1 cellular context compared by ENCODE assay signal in the genomic region with DNA sequence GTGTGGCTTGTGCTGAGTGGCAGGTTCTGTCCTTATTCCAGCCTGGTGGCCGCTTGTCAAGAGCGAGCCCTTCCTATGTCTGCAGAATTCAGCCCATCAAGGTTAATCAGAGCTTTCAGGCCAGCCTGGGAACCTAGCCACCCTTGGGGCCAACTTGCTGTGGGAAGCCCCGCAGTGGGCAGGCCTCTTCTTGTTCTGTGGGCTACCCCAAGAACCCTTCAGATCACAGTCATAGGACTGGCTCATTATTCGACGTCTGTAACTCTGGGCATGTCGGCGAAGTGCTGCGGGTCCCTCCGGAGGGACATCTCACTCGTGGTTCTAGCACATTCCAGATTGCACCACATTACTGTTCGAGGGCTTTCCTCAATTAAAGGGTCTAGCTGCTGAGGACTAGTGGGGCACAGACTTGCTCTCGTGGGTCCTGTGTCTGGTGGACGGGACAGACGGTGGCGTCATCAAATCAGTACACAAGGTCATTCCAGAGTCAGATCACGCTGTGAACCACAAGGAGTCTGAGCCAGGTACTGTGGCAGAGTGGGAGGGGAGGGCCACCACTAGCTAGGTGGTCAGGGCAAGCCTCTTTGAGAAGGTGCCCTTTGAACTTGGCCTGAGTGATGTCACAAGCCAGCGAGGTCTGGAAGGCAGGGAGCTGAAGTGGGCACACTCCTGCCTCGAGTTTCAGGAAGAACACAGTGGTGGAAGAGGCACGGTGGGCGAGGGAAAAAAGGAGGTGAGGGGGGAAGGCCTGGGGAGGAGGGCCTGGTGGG.
TF ChIP-seq lines count a peak whose summit lies in the region.

No MANE protein-coding gene starts in this region.

TF ChIP-seq in liver, 16 proteins besides CTCF, POLR2A, EP300 and RAD21:
- TF ChIP-seq REST (IDR thresholded peaks at IDR 0.05) (no peak), EGR1 (IDR thresholded peaks at IDR 0.05; ENCODE audit: low read depth in 2 of 2) (no peak), HNF4A (conservative IDR thresholded peaks at IDR 0.05) (peak; percentile 50 to 54), FOXA2 (IDR thresholded peaks at IDR 0.05) (peak; percentile 23), ATF3 (IDR thresholded peaks at IDR 0.05) (no peak), FOXA1 (IDR thresholded peaks at IDR 0.05) (no peak), GABPA (IDR thresholded peaks at IDR 0.05 in 1 of 2, conservative IDR thresholded peaks at IDR 0.05 in 1 of 2) (no peak), SP1 (IDR thresholded peaks at IDR 0.05) (peak; percentile 21), MAX (IDR thresholded peaks at IDR 0.05) (no peak), NR2F2 (IDR thresholded peaks at IDR 0.05) (no peak), HNF4G (IDR thresholded peaks at IDR 0.05) (peak; percentile 6), TAF1 (conservative IDR thresholded peaks at IDR 0.05) (no peak), RXRA (IDR thresholded peaks at IDR 0.05) (peak; percentile 22 to 56), JUND (IDR thresholded peaks at IDR 0.05) (peak; percentile 14 to 17), YY1 (IDR thresholded peaks at IDR 0.05) (no peak)
- TF ChIP-seq, protein P1, sequence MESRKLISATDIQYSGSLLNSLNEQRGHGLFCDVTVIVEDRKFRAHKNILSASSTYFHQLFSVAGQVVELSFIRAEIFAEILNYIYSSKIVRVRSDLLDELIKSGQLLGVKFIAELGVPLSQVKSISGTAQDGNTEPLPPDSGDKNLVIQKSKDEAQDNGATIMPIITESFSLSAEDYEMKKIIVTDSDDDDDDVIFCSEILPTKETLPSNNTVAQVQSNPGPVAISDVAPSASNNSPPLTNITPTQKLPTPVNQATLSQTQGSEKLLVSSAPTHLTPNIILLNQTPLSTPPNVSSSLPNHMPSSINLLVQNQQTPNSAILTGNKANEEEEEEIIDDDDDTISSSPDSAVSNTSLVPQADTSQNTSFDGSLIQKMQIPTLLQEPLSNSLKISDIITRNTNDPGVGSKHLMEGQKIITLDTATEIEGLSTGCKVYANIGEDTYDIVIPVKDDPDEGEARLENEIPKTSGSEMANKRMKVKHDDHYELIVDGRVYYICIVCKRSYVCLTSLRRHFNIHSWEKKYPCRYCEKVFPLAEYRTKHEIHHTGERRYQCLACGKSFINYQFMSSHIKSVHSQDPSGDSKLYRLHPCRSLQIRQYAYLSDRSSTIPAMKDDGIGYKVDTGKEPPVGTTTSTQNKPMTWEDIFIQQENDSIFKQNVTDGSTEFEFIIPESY (IDR thresholded peaks at IDR 0.05): no peak
